20 cellular contexts compared by ENCODE assay signal in the genomic region with DNA sequence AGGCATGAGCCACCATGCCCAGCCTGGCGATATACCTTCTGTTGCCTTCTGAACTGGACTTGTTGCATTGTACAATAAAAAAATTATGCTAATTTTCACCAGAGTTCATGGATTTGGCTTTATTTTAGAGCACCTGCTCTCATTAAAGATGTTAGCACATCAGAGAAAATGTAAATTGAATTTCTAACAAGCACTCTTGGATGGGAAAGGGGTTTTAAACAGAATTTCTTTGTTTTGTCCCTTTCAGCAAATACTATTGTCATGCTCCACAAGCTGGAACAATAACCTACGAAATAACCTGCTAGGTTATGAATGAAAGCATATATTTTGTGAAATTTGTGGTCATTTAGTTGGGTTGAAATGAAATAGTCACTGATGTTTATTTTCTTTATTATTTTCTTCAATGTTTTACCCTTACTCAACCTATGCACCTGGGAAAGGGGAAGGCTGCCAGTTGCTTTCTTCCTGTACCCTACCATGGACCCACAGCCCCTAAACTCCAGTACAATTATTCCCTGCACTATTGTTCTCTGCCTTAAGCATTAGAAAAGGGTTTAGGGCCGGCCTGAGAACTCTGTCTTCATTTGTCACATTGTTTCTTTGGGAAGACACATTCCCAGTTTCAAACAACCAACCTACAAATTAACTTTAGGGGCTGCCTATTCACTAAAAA. TPM values are rescaled to one million over a fixed set of nuclear protein-coding genes. Genes with fewer than 3 reads are reported as not detected.
DNase-seq lines count a peak whose midpoint lies in the region; ATAC-seq, FAIRE-seq and TF ChIP-seq lines count a peak whose summit lies in the region.
"Had no signal": no experiment of that assay in that cellular context is flagged by ENCODE, and none has a peak within 500 bp of the region (broad histone marks: within the 10 kb centered on the region; RNA-seq: fewer than 3 reads in every experiment).

No MANE protein-coding gene starts in this region.

- H2BK120ac ChIP-seq in neuronal stem cell (ENCODE audit: low read depth, low read length): no peak overlapping the region

- TF ChIP-seq CTCF in D721Med (IDR thresholded peaks at IDR 0.05; ENCODE audit: insufficient read depth, missing control alignments): no peak

- FAIRE-seq in D721Med (lab: Jason Lieb, UNC): peak; percentile 16
- FAIRE-seq: A204.1, H1, HepG2 had no signal

- H2AK5ac ChIP-seq in neuronal stem cell (ENCODE audit: low read depth, low read length): no peak overlapping the region

- H3K27ac ChIP-seq in HUES48 (ENCODE audit: low read depth, low read length) (peak overlapping the region; percentile 65), neuronal stem cell (replicated peaks; ENCODE audit: low read length) (peak overlapping the region; percentile 61)
- H3K27ac ChIP-seq: C4-2B, HL-60 had no signal

- H4K91ac ChIP-seq in neuronal stem cell (ENCODE audit: low read depth, low read length, poor library complexity): no peak overlapping the region

- H3K9ac ChIP-seq in HUES48 (ENCODE audit: low read depth, low read length) (no peak overlapping the region), neuronal stem cell (ENCODE audit: low read depth, low read length, poor library complexity) (no peak overlapping the region)

- peaks cover 2% of the 10 kb centered on the region for H3K79me1 ChIP-seq in neuronal stem cell (ENCODE audit: low read depth, low read length)

- no peak overlapping the region for H3K14ac ChIP-seq in neuronal stem cell (ENCODE audit: low read length)

- H3K4me1 ChIP-seq in HUES48 (ENCODE audit: control insufficient read depth, insufficient read depth, low read length): peaks cover 28% of the 10 kb centered on the region
- H3K4me1 ChIP-seq in neuronal stem cell (ENCODE audit: control insufficient read depth in 2 of 2, insufficient read depth in 1 of 2, low read depth in 1 of 2, low read length in 2 of 2): peaks cover 7 to 10% of the 10 kb centered on the region in 2 donors
- H3K4me1 ChIP-seq: BE2C had no signal

- H4K8ac ChIP-seq in neuronal stem cell (ENCODE audit: low read depth, low read length): no peak overlapping the region

- H2BK15ac ChIP-seq in neuronal stem cell (ENCODE audit: low read length): no peak overlapping the region

- no CpG with 5 or more reads among the region's 3 CpGs for WGBS in neuronal stem cell (ENCODE audit: extremely low coverage in 2 of 2, insufficient read length in 2 of 2, insufficient replicate concordance in 1 of 2), 2 donors

- H3K4me2 ChIP-seq in neuronal stem cell (ENCODE audit: insufficient read depth, low read length, poor library complexity, severe bottlenecking): no peak overlapping the region

- no peaks in the 10 kb centered on the region for H3K36me3 ChIP-seq in H7 (replicated peaks; ENCODE audit: control insufficient read depth, insufficient read depth, low read length)
- H3K36me3 ChIP-seq in HUES48 (ENCODE audit: control insufficient read depth, insufficient read depth, low read length): no peaks in the 10 kb centered on the region
- no peaks in the 10 kb centered on the region for H3K36me3 ChIP-seq in neuronal stem cell (replicated peaks in 1 of 2; ENCODE audit: control insufficient read depth in 2 of 2, insufficient read depth in 2 of 2, low read length in 2 of 2)
- H3K36me3 ChIP-seq: BE2C had no signal

- DNase-seq in D721Med (ENCODE audit: insufficient read length, low spot score): no peak
- DNase-seq in H7: peak; percentile 51
- DNase-seq in neuronal stem cell (ENCODE audit: low spot score): peak; percentile 39
- DNase-seq in UCSD-AML1 (lab: John Stamatoyannopoulos, UW; ENCODE audit: unreplicated experiment): no peak
- no peak for DNase-seq in NCI-H187 treated with DMSO at 0.1 percent for 48 hours (lab: John Stamatoyannopoulos, UW)
- DNase-seq: ACHN; BE2C; CD4-positive, alpha-beta T cell; DMS79 treated with DMSO at 0.1 percent for 48 hours; GF-D8; Karpas-422; KBM-7 had no signal

- H2AFZ ChIP-seq in neuronal stem cell (ENCODE audit: low read length): no peak overlapping the region

- H2BK5ac ChIP-seq in neuronal stem cell (ENCODE audit: low read length): no peak overlapping the region

- H3K4ac ChIP-seq in neuronal stem cell (ENCODE audit: low read length): no peak overlapping the region

- H3K27me3 ChIP-seq in H7 (ENCODE audit: control insufficient read depth, insufficient read depth, low read length): no peaks in the 10 kb centered on the region
- no peaks in the 10 kb centered on the region for H3K27me3 ChIP-seq in HUES48 (ENCODE audit: control insufficient read depth, insufficient read depth, low read length)
- no peaks in the 10 kb centered on the region for H3K27me3 ChIP-seq in neuronal stem cell (ENCODE audit: control insufficient read depth in 3 of 3, insufficient read depth in 3 of 3, low read depth in 1 of 3, low read length in 3 of 3)
- H3K27me3 ChIP-seq: BE2C had no signal

- H2BK12ac ChIP-seq in neuronal stem cell (ENCODE audit: low read length): no peak overlapping the region

- no peak overlapping the region for H3K23ac ChIP-seq in neuronal stem cell (ENCODE audit: low read depth, low read length, poor library complexity)

- no peak overlapping the region for H3K18ac ChIP-seq in neuronal stem cell (ENCODE audit: low read length)

- H3K4me3 ChIP-seq in H7 (ENCODE audit: insufficient read depth, low read depth, low read length) (no peak overlapping the region), HUES48 (ENCODE audit: low read depth, low read length) (no peak overlapping the region), neuronal stem cell (ENCODE audit: low read length in 2 of 2) (no peak overlapping the region)

- H3K9me3 ChIP-seq in HUES48 (ENCODE audit: control insufficient read depth, insufficient read depth, low read length): no peaks in the 10 kb centered on the region
- H3K9me3 ChIP-seq in neuronal stem cell (replicated peaks in 1 of 2; ENCODE audit: control insufficient read depth in 2 of 2, insufficient read depth in 1 of 2, low read depth in 1 of 2, low read length in 2 of 2): no peaks in the 10 kb centered on the region
- H3K9me3 ChIP-seq: BE2C had no signal

- ATAC-seq in HG03135 (IDR thresholded peaks at IDR 0.05; ENCODE audit: unreplicated experiment): no peak
- ATAC-seq: HCT116, HepG2 had no signal

RNA-seq across cellular contexts. Expression of gene ZDHHC14, which starts 22.2 kb away (rescaled TPM):
- total RNA-seq in H7 (2014; rRNA removed; shearing (Covaris generic)): 1.1 and 2.9 TPM in 2 replicates
- 9.4 TPM for polyA plus RNA-seq in neuronal stem cell (2013, experiment 1 of 2)
- 9.2 TPM for polyA plus RNA-seq in neuronal stem cell (2013, experiment 2 of 2)

Comparison
In these comparisons a context has a peak if more than half of its experiments do, and no peak if none do; other contexts are left out.
1. DNase-seq: peak in H7 (single experiment) and neuronal stem cell (single experiment); none in D721Med (single experiment), UCSD-AML1 (single experiment) and NCI-H187 treated with DMSO at 0.1 percent for 48 hours (single experiment).